In the genomic region with DNA sequence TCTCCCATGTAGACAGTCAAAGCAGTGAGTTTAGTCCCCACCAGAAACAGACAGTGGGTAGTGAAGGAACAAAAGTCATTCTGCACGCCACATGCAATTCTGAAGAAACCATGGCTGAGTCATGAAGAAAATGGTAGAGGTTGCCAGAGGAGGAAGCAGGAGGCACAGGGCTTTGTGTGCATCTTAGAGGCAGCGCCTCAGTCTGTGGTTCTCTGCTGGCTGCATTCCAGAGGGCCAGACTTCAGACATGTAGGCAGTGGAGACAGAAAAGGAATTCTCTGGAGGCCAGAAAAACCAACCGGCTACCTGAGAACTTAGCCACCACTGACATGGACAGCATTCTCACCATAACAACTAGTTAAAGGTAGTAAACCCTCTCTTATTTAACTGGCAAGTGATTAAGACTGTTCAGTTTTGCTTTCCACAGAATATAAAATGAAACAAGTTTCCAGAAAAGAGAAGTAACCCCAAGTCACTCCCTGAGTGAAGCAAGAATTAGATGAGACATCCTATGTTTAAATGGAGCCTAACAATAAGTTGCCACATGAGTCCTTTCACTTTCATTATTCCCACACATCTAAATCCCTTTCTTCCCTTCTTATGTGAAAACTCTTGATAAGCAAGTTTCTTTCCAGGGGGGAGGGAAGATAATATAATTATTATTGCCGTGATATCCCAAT, we compare ENCODE assay signal across 10 cellular contexts.
DNase-seq lines count a peak whose midpoint lies in the region; ATAC-seq, FAIRE-seq and TF ChIP-seq lines count a peak whose summit lies in the region.
"Had no signal": no experiment of that assay in that cellular context is flagged by ENCODE, and none has a peak within 500 bp of the region (broad histone marks: within the 10 kb centered on the region; RNA-seq: fewer than 3 reads in every experiment).

No MANE protein-coding gene starts in this region.

- 13 to 23% methylated on average over 4 of the region's 4 CpGs for WGBS in esophagus squamous epithelium, 2 donors
- 75 to 84% methylated on average over 4 of the region's 4 CpGs for WGBS in pancreas, 2 donors

- H3K79me2 ChIP-seq in PC-9 (ENCODE audit: low read depth) = no peaks in the 10 kb centered on the region

- no peak overlapping the region for H3K4me3 ChIP-seq in PC-9
- peak overlapping the region in 1 of 4 donors; percentile 30 for H3K4me3 ChIP-seq in esophagus squamous epithelium
- H3K4me3 ChIP-seq in pancreas = no peak overlapping the region

- H3K9me3 ChIP-seq in PC-9 (ENCODE audit: insufficient read depth, low read depth) (no peaks in the 10 kb centered on the region), esophagus squamous epithelium (no peaks in the 10 kb centered on the region), pancreas (no peaks in the 10 kb centered on the region)

- H4K20me1 ChIP-seq in PC-9 (ENCODE audit: insufficient read depth) = no peaks in the 10 kb centered on the region

- DNase-seq in EH (ENCODE audit: low read depth) = peak; percentile 81
- peak; percentile 38 to 50 for DNase-seq in PC-9
- DNase-seq in esophagus squamous epithelium (lab: John Stamatoyannopoulos, UW) = no peak
- peak in 1 of 6 donors; percentile 42 for DNase-seq in pancreas
- no peak for DNase-seq in ureter (ENCODE audit: low spot score)
- no peak for DNase-seq in erythroblast (lab: John Stamatoyannopoulos, UW)
- no peak for DNase-seq in NCI-H2029 treated with DMSO at 0.1 percent for 48 hours (lab: John Stamatoyannopoulos, UW)
- DNase-seq: activated CD4-positive, alpha-beta T cell treated with anti-CD3 and anti-CD28 coated beads, Interleukin-2, amount 10 ng/mL, durations not matched to agents 7 days and 5 days had no signal

- H3K27ac ChIP-seq in PC-9 (no peak overlapping the region), esophagus squamous epithelium (peak overlapping the region; percentile 41 to 81 (median 64)), pancreas (no peak overlapping the region)

- CTCF ChIA-PET in PC-9 (lab: Charles Lee) = no interaction called here

- BruUV-seq in PC-9 (replicated peaks; lab: Mats Ljungman, UMichigan) = no TSS peak

- POLR2A ChIA-PET in PC-9 (lab: Charles Lee; ENCODE audit: unreplicated experiment) = interaction anchor here (0.5 kb wide), 1 partner anchor 807 kb away, joined by 3 read pairs; no protein-coding TSS in a partner anchor

- no peak for FAIRE-seq in pancreas (lab: Jason Lieb, UNC)
- FAIRE-seq: GM12891 had no signal

- TF ChIP-seq POLR2A in esophagus squamous epithelium (IDR thresholded peaks at IDR 0.05) (no peak), erythroblast (IDR thresholded peaks at IDR 0.05; ENCODE audit: low read length) (no peak)

- ATAC-seq in pancreas (peak in 3 of 4 donors; percentile 21 to 80 (median 75)), GM19463 (IDR thresholded peaks at IDR 0.05; ENCODE audit: unreplicated experiment) (no peak)

- no peaks in the 10 kb centered on the region for H3K9me2 ChIP-seq in PC-9 (ENCODE audit: insufficient read depth)

- H2AFZ ChIP-seq in PC-9 = no peak overlapping the region

- H3K27me3 ChIP-seq in PC-9 (ENCODE audit: insufficient read depth, low read depth) (no peaks in the 10 kb centered on the region), esophagus squamous epithelium (no peaks in the 10 kb centered on the region), pancreas (no peaks in the 10 kb centered on the region)

- 0 out of 2 replicates have a peak overlapping the region, but pooled peaks have one; percentile 6 for H3K4me2 ChIP-seq in PC-9

- intact Hi-C loops in PC-9 (cut with micrococcal nuclease; ENCODE audit: unreplicated experiment) (no loop called here), esophagus squamous epithelium (cut with DNase I) (no loop called here), pancreas (cut with DNase I) (no loop called here)

- H3F3A ChIP-seq in PC-9 (ENCODE audit: insufficient read depth, low read depth) = no peaks in the 10 kb centered on the region

- TF ChIP-seq CTCF in PC-9 (conservative IDR thresholded peaks at IDR 0.05) = no peak
- no peak for TF ChIP-seq CTCF in esophagus squamous epithelium (IDR thresholded peaks at IDR 0.05)
- no peak for TF ChIP-seq CTCF in pancreas (IDR thresholded peaks at IDR 0.05)

- H3K4me1 ChIP-seq in PC-9 (replicated peaks; ENCODE audit: insufficient read depth) (peaks cover 4% of the 10 kb centered on the region; the same call in 1 of the 2 replicates), esophagus squamous epithelium (peaks cover 3 to 27% (median 6%) of the 10 kb centered on the region in 3 donors), pancreas (no peaks in the 10 kb centered on the region)

- no peaks in the 10 kb centered on the region for H3K36me3 ChIP-seq in PC-9 (ENCODE audit: low read depth)
- H3K36me3 ChIP-seq in esophagus squamous epithelium = no peaks in the 10 kb centered on the region
- H3K36me3 ChIP-seq in pancreas = no peaks in the 10 kb centered on the region

Comparison
In these comparisons a context has a peak if more than half of its experiments do, and no peak if none do; other contexts are left out.
1. DNase-seq: peak in EH (single experiment) and PC-9 (2 of 2); none in esophagus squamous epithelium (single experiment), ureter (single experiment), erythroblast (0 of 2) and NCI-H2029 treated with DMSO at 0.1 percent for 48 hours (single experiment).
2. H3K27ac ChIP-seq: peak in esophagus squamous epithelium (4 of 4); none in PC-9 (single experiment) and pancreas (0 of 4).